Comparison of ENCODE assay signal across 31 cellular contexts in the genomic region with DNA sequence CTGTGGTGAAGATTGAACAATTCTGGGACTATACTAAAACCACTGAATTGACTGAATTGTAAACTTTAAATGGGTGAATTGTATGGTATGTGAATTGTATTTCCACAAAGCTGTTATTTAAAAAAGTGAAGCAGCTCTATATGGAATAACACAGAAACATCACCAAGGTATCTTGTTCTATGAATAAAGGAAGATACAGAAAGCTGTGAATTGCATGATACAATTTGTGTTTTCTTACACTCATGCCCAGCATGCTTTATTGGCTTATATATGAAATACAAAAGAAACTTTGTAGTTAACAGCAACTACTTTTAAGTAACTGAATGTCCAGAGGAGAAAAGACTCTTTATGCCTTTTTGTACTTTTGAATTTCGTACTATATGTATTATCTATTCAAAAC.
"Had no signal": no experiment of that assay in that cellular context is flagged by ENCODE, and none has a peak within 500 bp of the region (broad histone marks: within the 10 kb centered on the region; RNA-seq: fewer than 3 reads in every experiment).

No MANE protein-coding gene starts in this region.

- H3K27me3 ChIP-seq: ascending aorta, cardiac muscle cell, colonic mucosa, SJCRH30 had no signal

- H3K27ac Mint-ChIP-seq: activated CD4-positive, alpha-beta T cell treated with anti-CD3 and anti-CD28 coated beads, Interleukin-2, amount 10 ng/mL, durations not matched to agents 24 days and 14 days; activated CD8-positive, alpha-beta T cell treated with anti-CD3 and anti-CD28 coated beads for 36 hours; activated naive CD4-positive, alpha-beta T cell treated with anti-CD3 and anti-CD28 coated beads for 36 hours; activated naive CD8-positive, alpha-beta T cell treated with anti-CD3 and anti-CD28 coated beads for 36 hours; activated T-cell treated with anti-CD3 and anti-CD28 coated beads, Interleukin-2, amount 50 U/mL, for 24 hours; activated T-helper 1 cell treated with anti-CD3 and anti-CD28 coated beads, Interleukin-12 subunit alpha, Interleukin-12 subunit beta, Interleukin-2, Interleukin-4 antibody, amounts not matched to agents 30 ng/mL and 10 ng/mL and 1 ng/mL, durations not matched to agents 14 hours and 24 hours and 36 hours had no signal

- H3K27me3 Mint-ChIP-seq: activated CD4-positive, alpha-beta T cell treated with anti-CD3 and anti-CD28 coated beads, Interleukin-2, amount 10 ng/mL, durations not matched to agents 24 days and 14 days; activated CD8-positive, alpha-beta T cell treated with anti-CD3 and anti-CD28 coated beads for 36 hours; activated naive CD8-positive, alpha-beta T cell treated with anti-CD3 and anti-CD28 coated beads for 36 hours; activated T-cell treated with anti-CD3 and anti-CD28 coated beads, Interleukin-2, amount 50 U/mL, for 24 hours; central memory CD8-positive, alpha-beta T cell had no signal

- ATAC-seq: activated CD8-positive, alpha-beta T cell treated with anti-CD3 and anti-CD28 coated beads for 36 hours; Panc1 had no signal

- DNase-seq: activated CD4-positive, alpha-beta T cell treated with anti-CD3 and anti-CD28 coated beads, Interleukin-2, amount 10 ng/mL, durations not matched to agents 24 days and 14 days; activated CD4-positive, alpha-beta T cell treated with anti-CD3 and anti-CD28 coated beads, Interleukin-2, amount 50 U/mL, for 4 hours; activated CD8-positive, alpha-beta T cell treated with anti-CD3 and anti-CD28 coated beads for 36 hours; activated gamma-delta T cell treated with Interleukin-2 at 50 U/mL for 16 hours; activated naive CD4-positive, alpha-beta T cell treated with anti-CD3 and anti-CD28 coated beads for 36 hours; activated naive CD8-positive, alpha-beta T cell treated with anti-CD3 and anti-CD28 coated beads for 36 hours; activated T-cell treated with anti-CD3 and anti-CD28 coated beads, Interleukin-2, amount 50 U/mL, for 24 hours; amygdala; colonic mucosa; NCI-H1048; NCI-H1105 treated with DMSO at 0.1 percent for 48 hours; NCI-H1436; NCI-H1694; NCI-H1930; NCI-H2081 treated with DMSO at 0.1 percent for 48 hours; NCI-H226; NCI-H446 treated with DMSO at 0.1 percent for 48 hours; NCI-H524; NCI-H69; NCI-H82; SHP77; SJCRH30; SW 1271; T-helper 1 cell; T-helper 2 cell; T-helper 9 cell had no signal

- H3K9me3 ChIP-seq: ascending aorta, colonic mucosa, SJCRH30 had no signal

- H3K4me3 Mint-ChIP-seq: activated CD4-positive, alpha-beta T cell treated with anti-CD3 and anti-CD28 coated beads, Interleukin-2, amount 10 ng/mL, durations not matched to agents 24 days and 14 days; activated CD8-positive, alpha-beta T cell treated with anti-CD3 and anti-CD28 coated beads for 36 hours; activated naive CD4-positive, alpha-beta T cell treated with anti-CD3 and anti-CD28 coated beads for 36 hours; activated naive CD8-positive, alpha-beta T cell treated with anti-CD3 and anti-CD28 coated beads for 36 hours; activated T-cell treated with anti-CD3 and anti-CD28 coated beads, Interleukin-2, amount 50 U/mL, for 24 hours; activated T-helper 1 cell treated with anti-CD3 and anti-CD28 coated beads, Interleukin-12 subunit alpha, Interleukin-12 subunit beta, Interleukin-2, Interleukin-4 antibody, amounts not matched to agents 30 ng/mL and 10 ng/mL and 1 ng/mL, durations not matched to agents 14 hours and 24 hours and 36 hours; central memory CD8-positive, alpha-beta T cell had no signal

- H3K9me3 Mint-ChIP-seq: activated CD4-positive, alpha-beta T cell treated with anti-CD3 and anti-CD28 coated beads, Interleukin-2, amount 10 ng/mL, durations not matched to agents 24 days and 14 days; activated CD8-positive, alpha-beta T cell treated with anti-CD3 and anti-CD28 coated beads for 36 hours; activated naive CD4-positive, alpha-beta T cell treated with anti-CD3 and anti-CD28 coated beads for 36 hours; activated naive CD8-positive, alpha-beta T cell treated with anti-CD3 and anti-CD28 coated beads for 36 hours; activated T-cell treated with anti-CD3 and anti-CD28 coated beads, Interleukin-2, amount 50 U/mL, for 24 hours; activated T-helper 1 cell treated with anti-CD3 and anti-CD28 coated beads, Interleukin-12 subunit alpha, Interleukin-12 subunit beta, Interleukin-2, Interleukin-4 antibody, amounts not matched to agents 30 ng/mL and 10 ng/mL and 1 ng/mL, durations not matched to agents 14 hours and 24 hours and 36 hours; central memory CD8-positive, alpha-beta T cell had no signal

- H3K27ac ChIP-seq: ascending aorta, cardiac muscle cell, colonic mucosa, SJCRH30 had no signal

- H3K4me3 ChIP-seq: ascending aorta, cardiac muscle cell, colonic mucosa, SJCRH30 had no signal

- H3K4me1 ChIP-seq: ascending aorta, colonic mucosa had no signal
